5 cellular contexts compared by ENCODE assay signal in the genomic region with DNA sequence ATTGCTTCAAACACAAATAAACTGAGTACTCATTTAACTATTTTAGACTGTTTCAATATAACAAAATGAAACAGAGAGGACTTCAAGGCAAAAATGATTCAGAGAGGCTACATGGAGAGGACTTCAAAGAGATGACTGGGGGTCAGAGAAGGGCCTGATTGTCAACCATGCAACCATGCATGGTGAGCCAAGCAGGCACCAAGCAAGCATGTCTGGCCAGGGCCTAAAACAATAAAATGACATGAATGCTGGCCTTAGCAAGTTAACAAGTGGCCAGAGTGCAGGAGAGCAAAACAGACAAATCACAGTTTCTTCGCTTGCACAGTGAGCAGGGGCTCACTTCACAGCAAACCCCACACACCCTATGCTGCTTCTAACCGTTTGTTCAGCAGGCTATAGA.
"Had no signal": no experiment of that assay in that cellular context is flagged by ENCODE, and none has a peak within 500 bp of the region (broad histone marks: within the 10 kb centered on the region; RNA-seq: fewer than 3 reads in every experiment).

No MANE protein-coding gene starts in this region.

- H3K27ac Mint-ChIP-seq: H9 had no signal

- H3K9me3 Mint-ChIP-seq: H9 had no signal

- ATAC-seq: K562 had no signal

- DNase-seq: GOT3, H9, HCEC 1CT, IMR-90 had no signal

- H3K4me3 Mint-ChIP-seq: H9 had no signal

- H3K4me3 ChIP-seq: K562 had no signal
